ENCODE assay signal across 24 cellular contexts in the genomic region with DNA sequence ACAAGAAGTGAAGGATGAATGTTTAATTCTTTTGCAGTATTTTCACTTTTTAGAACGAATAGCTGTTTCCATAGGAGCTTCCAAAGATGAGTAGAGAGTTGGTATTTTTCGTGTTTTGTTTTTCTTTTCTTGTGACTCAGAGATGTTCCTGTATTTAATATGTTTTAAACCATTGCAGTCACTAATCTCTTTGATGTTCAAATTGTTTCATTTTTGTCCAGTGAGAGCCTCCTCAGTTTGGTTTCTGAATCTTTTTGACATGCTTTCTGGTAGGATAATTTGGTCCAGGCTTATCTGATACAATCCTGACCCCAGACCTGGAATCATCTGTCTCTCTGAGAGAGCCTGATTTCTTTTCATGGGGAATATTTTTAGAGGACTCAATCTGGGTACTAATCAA.
"Had no signal": no experiment of that assay in that cellular context is flagged by ENCODE, and none has a peak within 500 bp of the region (broad histone marks: within the 10 kb centered on the region; RNA-seq: fewer than 3 reads in every experiment).

No MANE protein-coding gene starts in this region.

- H3K4me3 ChIP-seq: esophagus muscularis mucosa, lower lobe of right lung, prostate gland, tibial nerve had no signal

- FAIRE-seq: endothelial cell of umbilical vein, frontal cortex, keratinocyte, small intestine, urothelium cell line had no signal

- ATAC-seq: activated T-cell treated with anti-CD3 and anti-CD28 coated beads, Interleukin-2, amount 50 U/mL, for 72 hours; lower lobe of right lung; right cardiac atrium had no signal

- H3K4me1 ChIP-seq: esophagus muscularis mucosa, lower lobe of right lung, prostate gland, tibial nerve had no signal

- H3K36me3 ChIP-seq: esophagus muscularis mucosa, lower lobe of right lung, prostate gland, tibial nerve, WERI-Rb-1 had no signal

- H3K27ac ChIP-seq: esophagus muscularis mucosa, lower lobe of right lung, prostate gland, tibial nerve, WERI-Rb-1 had no signal

- H3K9me3 ChIP-seq: esophagus muscularis mucosa, lower lobe of right lung, prostate gland, tibial nerve had no signal

- DNase-seq: activated CD4-positive, alpha-beta T cell treated with anti-CD3 and anti-CD28 coated beads for 1 hour; activated CD8-positive, alpha-beta memory T cell treated with anti-CD3 and anti-CD28 coated beads for 24 hours; activated CD8-positive, alpha-beta memory T cell treated with anti-CD3 and anti-CD28 coated beads, Interleukin-2, amount 50 U/mL, for 48 hours; activated effector memory CD4-positive, alpha-beta T cell treated with anti-CD3 and anti-CD28 coated beads, Interleukin-2, amount 50 U/mL, for 16 hours; activated naive CD4-positive, alpha-beta T cell treated with anti-CD3 and anti-CD28 coated beads, Interleukin-2, amount 50 U/mL, for 16 hours; activated T-cell treated with anti-CD3 and anti-CD28 coated beads, Interleukin-2, amount 50 U/mL, for 72 hours; effector memory CD4-positive, alpha-beta T cell; head of caudate nucleus; lower lobe of right lung; nephron progenitor cell; occipital lobe; right cardiac atrium; small intestine; stimulated activated CD4-positive, alpha-beta T cell treated with anti-CD3 and anti-CD28 coated beads, Interleukin-15, amount 100 ng/mL, for 24 hours; stimulated activated CD4-positive, alpha-beta T cell treated with anti-CD3 and anti-CD28 coated beads, Interleukin-2, amount 100 ng/mL, for 48 hours; T-helper 2 cell; WERI-Rb-1 had no signal
